ENCODE assay signal across 17 cellular contexts in the genomic region with DNA sequence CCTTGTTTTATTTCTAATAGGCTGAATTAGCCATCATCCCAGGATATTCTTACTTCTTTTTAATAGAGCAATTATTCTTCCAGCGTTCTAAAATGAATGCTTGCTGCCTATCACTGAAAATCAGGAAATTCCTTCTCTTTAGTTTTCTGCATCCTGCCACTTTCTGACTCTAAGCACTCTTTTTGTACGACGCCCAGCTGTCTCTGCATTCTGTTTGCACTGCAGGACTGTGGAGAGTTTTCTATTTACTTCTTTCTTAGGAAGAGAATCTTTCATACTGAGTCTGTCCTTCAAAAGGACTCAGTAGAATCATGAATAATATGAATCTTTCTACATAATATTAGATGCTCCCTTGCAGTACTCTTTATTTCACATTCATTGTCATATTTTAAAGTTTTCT.
DNase-seq lines count a peak whose midpoint lies in the region; ATAC-seq and TF ChIP-seq lines count a peak whose summit lies in the region.
"Had no signal": no experiment of that assay in that cellular context is flagged by ENCODE, and none has a peak within 500 bp of the region (broad histone marks: within the 10 kb centered on the region; RNA-seq: fewer than 3 reads in every experiment).

No MANE protein-coding gene starts in this region.

- peak; percentile 27 for DNase-seq in NCI-H510A treated with DMSO at 0.1 percent for 48 hours (lab: John Stamatoyannopoulos, UW)
- no peak for DNase-seq in NCI-H510A (lab: John Stamatoyannopoulos, UW)
- DNase-seq in smooth muscle cell (lab: John Stamatoyannopoulos, UW; ENCODE audit: unreplicated experiment), result no peak
- DNase-seq in GM19238 (ENCODE audit: insufficient read length, low spot score), result no peak
- DNase-seq: CD4-positive, alpha-beta T cell; DMS79; NCI-H1092 treated with DMSO at 0.1 percent for 48 hours; NCI-H187 treated with DMSO at 0.1 percent for 48 hours; NCI-H345; NCI-H69; T-cell had no signal

- H3K27ac ChIP-seq in neural cell (ENCODE audit: low read length), result no peak overlapping the region
- peak overlapping the region; percentile 11 for H3K27ac ChIP-seq in smooth muscle cell (ENCODE audit: low read depth)
- H3K27ac ChIP-seq: SK-N-MC had no signal

- no peaks in the 10 kb centered on the region for H3K27me3 ChIP-seq in neural cell (ENCODE audit: insufficient read depth, low read depth, low read length)
- H3K27me3 ChIP-seq in smooth muscle cell (ENCODE audit: low read depth), result no peaks in the 10 kb centered on the region

- no peak for TF ChIP-seq RAD21 in neural cell (conservative IDR thresholded peaks at IDR 0.05)

- H2AFZ ChIP-seq in neural cell (ENCODE audit: low read depth, low read length) (peak overlapping the region; percentile 18), smooth muscle cell (ENCODE audit: low read depth) (peak overlapping the region; percentile 84)

- H3K36me3 ChIP-seq in neural cell (ENCODE audit: insufficient read depth, low read length), result no peaks in the 10 kb centered on the region
- no peaks in the 10 kb centered on the region for H3K36me3 ChIP-seq in smooth muscle cell (ENCODE audit: low read depth)

- peak overlapping the region in 3 of 5 experiments; percentile 6 to 26 (median 7) for H3K27ac Mint-ChIP-seq in brain
- H3K27ac Mint-ChIP-seq: CD4-positive, alpha-beta T cell; T-cell had no signal

- H3K9me2 ChIP-seq in neural cell (ENCODE audit: insufficient read depth, low read length), result no peaks in the 10 kb centered on the region

- peaks cover 13% of the 10 kb centered on the region for H3K4me1 Mint-ChIP-seq in brain
- H3K4me1 Mint-ChIP-seq: T-cell had no signal

- H3K4me2 ChIP-seq in neural cell (ENCODE audit: low read length) (no peak overlapping the region), smooth muscle cell (no peak overlapping the region)

- TF ChIP-seq CTCF in brain (conservative IDR thresholded peaks at IDR 0.05) (no peak), neural cell (IDR thresholded peaks at IDR 0.05; ENCODE audit: poor library complexity, severe bottlenecking) (no peak), smooth muscle cell (IDR thresholded peaks at IDR 0.05; ENCODE audit: borderline replicate concordance, insufficient read depth, poor library complexity, severe bottlenecking) (no peak)

- ATAC-seq in GM21360 (IDR thresholded peaks at IDR 0.05; ENCODE audit: unreplicated experiment) (no peak), HG03521 (IDR thresholded peaks at IDR 0.05; ENCODE audit: unreplicated experiment) (no peak)
- ATAC-seq: K562, T-cell had no signal

- H3K9me3 Mint-ChIP-seq in brain, result no peaks in the 10 kb centered on the region
- H3K9me3 Mint-ChIP-seq: CD4-positive, alpha-beta T cell; T-cell had no signal

- no peak for TF ChIP-seq EP300 in neural cell (conservative IDR thresholded peaks at IDR 0.05; ENCODE audit: poor library complexity, severe bottlenecking)

- H3K9me3 ChIP-seq in neural cell (ENCODE audit: low read length) (no peaks in the 10 kb centered on the region), smooth muscle cell (replicated peaks; ENCODE audit: low read depth) (no peaks in the 10 kb centered on the region)

- H3F3A ChIP-seq in neural cell (ENCODE audit: insufficient read depth, low read length, poor library complexity, severe bottlenecking) (no peaks in the 10 kb centered on the region), smooth muscle cell (ENCODE audit: low read depth) (peaks cover 3% of the 10 kb centered on the region)

- H3K9ac ChIP-seq in neural cell (ENCODE audit: low read length), result no peak overlapping the region
- H3K9ac ChIP-seq in smooth muscle cell (ENCODE audit: low read depth), result no peak overlapping the region

- H4K20me1 ChIP-seq in neural cell (ENCODE audit: insufficient read depth) (no peaks in the 10 kb centered on the region), smooth muscle cell (ENCODE audit: low read depth) (no peaks in the 10 kb centered on the region)

- H3K79me2 ChIP-seq in neural cell (replicated peaks; ENCODE audit: insufficient read depth, low read length), result no peaks in the 10 kb centered on the region
- H3K79me2 ChIP-seq in smooth muscle cell (ENCODE audit: low read depth), result no peaks in the 10 kb centered on the region

- 50% methylated on average over 3 of the region's 3 CpGs for WGBS in smooth muscle cell (ENCODE audit: low lambda C conversion rate)

- H3K4me3 Mint-ChIP-seq in brain, result peak overlapping the region in 1 of 5 experiments; percentile 3
- H3K4me3 Mint-ChIP-seq: CD4-positive, alpha-beta T cell; T-cell had no signal

- H3K27me3 Mint-ChIP-seq in brain, result no peaks in the 10 kb centered on the region
- H3K27me3 Mint-ChIP-seq: CD4-positive, alpha-beta T cell had no signal

- no peaks in the 10 kb centered on the region for H3K36me3 Mint-ChIP-seq in brain
- H3K36me3 Mint-ChIP-seq: T-cell had no signal

- H3K4me3 ChIP-seq in neural cell (ENCODE audit: low read length), result no peak overlapping the region
- H3K4me3 ChIP-seq in smooth muscle cell, result no peak overlapping the region
- H3K4me3 ChIP-seq: K562, SK-N-MC had no signal

- H3K4me1 ChIP-seq in smooth muscle cell (ENCODE audit: low read depth), result no peaks in the 10 kb centered on the region

TF ChIP-seq in neural cell, 6 proteins besides CTCF, POLR2A, EP300 and RAD21:
- TF ChIP-seq, protein P1, sequence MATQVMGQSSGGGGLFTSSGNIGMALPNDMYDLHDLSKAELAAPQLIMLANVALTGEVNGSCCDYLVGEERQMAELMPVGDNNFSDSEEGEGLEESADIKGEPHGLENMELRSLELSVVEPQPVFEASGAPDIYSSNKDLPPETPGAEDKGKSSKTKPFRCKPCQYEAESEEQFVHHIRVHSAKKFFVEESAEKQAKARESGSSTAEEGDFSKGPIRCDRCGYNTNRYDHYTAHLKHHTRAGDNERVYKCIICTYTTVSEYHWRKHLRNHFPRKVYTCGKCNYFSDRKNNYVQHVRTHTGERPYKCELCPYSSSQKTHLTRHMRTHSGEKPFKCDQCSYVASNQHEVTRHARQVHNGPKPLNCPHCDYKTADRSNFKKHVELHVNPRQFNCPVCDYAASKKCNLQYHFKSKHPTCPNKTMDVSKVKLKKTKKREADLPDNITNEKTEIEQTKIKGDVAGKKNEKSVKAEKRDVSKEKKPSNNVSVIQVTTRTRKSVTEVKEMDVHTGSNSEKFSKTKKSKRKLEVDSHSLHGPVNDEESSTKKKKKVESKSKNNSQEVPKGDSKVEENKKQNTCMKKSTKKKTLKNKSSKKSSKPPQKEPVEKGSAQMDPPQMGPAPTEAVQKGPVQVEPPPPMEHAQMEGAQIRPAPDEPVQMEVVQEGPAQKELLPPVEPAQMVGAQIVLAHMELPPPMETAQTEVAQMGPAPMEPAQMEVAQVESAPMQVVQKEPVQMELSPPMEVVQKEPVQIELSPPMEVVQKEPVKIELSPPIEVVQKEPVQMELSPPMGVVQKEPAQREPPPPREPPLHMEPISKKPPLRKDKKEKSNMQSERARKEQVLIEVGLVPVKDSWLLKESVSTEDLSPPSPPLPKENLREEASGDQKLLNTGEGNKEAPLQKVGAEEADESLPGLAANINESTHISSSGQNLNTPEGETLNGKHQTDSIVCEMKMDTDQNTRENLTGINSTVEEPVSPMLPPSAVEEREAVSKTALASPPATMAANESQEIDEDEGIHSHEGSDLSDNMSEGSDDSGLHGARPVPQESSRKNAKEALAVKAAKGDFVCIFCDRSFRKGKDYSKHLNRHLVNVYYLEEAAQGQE (IDR thresholded peaks at IDR 0.05; ENCODE audit: borderline replicate concordance), result no peak
- TF ChIP-seq MXI1 (conservative IDR thresholded peaks at IDR 0.05; ENCODE audit: poor library complexity, severe bottlenecking) (no peak), EZH2 (IDR thresholded peaks at IDR 0.05; ENCODE audit: borderline replicate concordance, insufficient read depth, low read length, poor library complexity, severe bottlenecking) (no peak), SMC3 (conservative IDR thresholded peaks at IDR 0.05; ENCODE audit: poor library complexity) (no peak)
